ENCODE assay signal across 24 cellular contexts in genomic region chr12:110658242-110658641, GRCh38. TPM values are rescaled to one million over a fixed set of nuclear protein-coding genes. Genes with fewer than 3 reads are reported as not detected.
DNase-seq lines count a peak whose midpoint lies in the region; ATAC-seq, FAIRE-seq and TF ChIP-seq lines count a peak whose summit lies in the region.
"Had no signal": no experiment of that assay in that cellular context is flagged by ENCODE, and none has a peak within 500 bp of the region (broad histone marks: within the 10 kb centered on the region; RNA-seq: fewer than 3 reads in every experiment).

No MANE protein-coding gene starts in this region.

- no peak overlapping the region for H3K4me2 ChIP-seq in osteoblast (ENCODE audit: insufficient read depth, low read length)

- peak overlapping the region; percentile 97 for H3K27ac Mint-ChIP-seq in activated B cell treated with CpG ODN at 0.5 μM for 24 hours
- H3K27ac Mint-ChIP-seq in effector memory CD8-positive, alpha-beta T cell, result peak overlapping the region; percentile 55 to 74
- H3K27ac Mint-ChIP-seq in WTC11, result no peak overlapping the region
- H3K27ac Mint-ChIP-seq: activated CD4-positive, alpha-beta T cell treated with anti-CD3 and anti-CD28 coated beads for 36 hours; activated naive CD4-positive, alpha-beta T cell treated with anti-CD3 and anti-CD28 coated beads, Interleukin-2, amount 50 U/mL, for 24 hours; activated T-helper 1 cell treated with anti-CD3 and anti-CD28 coated beads, Interleukin-12 subunit alpha, Interleukin-12 subunit beta, Interleukin-2, Interleukin-4 antibody, amounts not matched to agents 30 ng/mL and 10 ng/mL and 1 ng/mL, durations not matched to agents 14 hours and 24 hours and 36 hours; T-helper 17 cell had no signal

- intact Hi-C loops in activated B cell treated with CpG ODN at 0.5 μM for 24 hours (cut with micrococcal nuclease), result no loop called here

- H4K20me1 ChIP-seq in osteoblast (ENCODE audit: insufficient read depth, low read length), result no peaks in the 10 kb centered on the region

- H3K36me3 Mint-ChIP-seq in activated B cell treated with CpG ODN at 0.5 μM for 24 hours (ENCODE audit: low read depth), result peaks cover 86% of the 10 kb centered on the region
- H3K36me3 Mint-ChIP-seq in effector memory CD8-positive, alpha-beta T cell (ENCODE audit: insufficient read depth), result peaks cover 13% of the 10 kb centered on the region
- H3K36me3 Mint-ChIP-seq in WTC11, result no peaks in the 10 kb centered on the region; the same call in 1 of the 2 replicates

- no peak overlapping the region for H3K4me3 ChIP-seq in osteoblast (ENCODE audit: insufficient read depth, low read length)
- H3K4me3 ChIP-seq in Peyer's patch, result no peak overlapping the region
- H3K4me3 ChIP-seq: heart right ventricle had no signal

- H3K9me3 ChIP-seq in osteoblast (ENCODE audit: low read depth, low read length) (no peaks in the 10 kb centered on the region), Peyer's patch (no peaks in the 10 kb centered on the region)
- H3K9me3 ChIP-seq: heart right ventricle had no signal

- H3K79me2 ChIP-seq in osteoblast (ENCODE audit: insufficient read depth, low read length), result no peaks in the 10 kb centered on the region
- H3K79me2 ChIP-seq: parathyroid adenoma had no signal

- H2AFZ ChIP-seq in osteoblast (ENCODE audit: low read length), result no peak overlapping the region
- H2AFZ ChIP-seq: parathyroid adenoma had no signal

- H3K9me3 Mint-ChIP-seq in activated B cell treated with CpG ODN at 0.5 μM for 24 hours, result no peaks in the 10 kb centered on the region
- no peaks in the 10 kb centered on the region for H3K9me3 Mint-ChIP-seq in effector memory CD8-positive, alpha-beta T cell
- H3K9me3 Mint-ChIP-seq in WTC11, result no peaks in the 10 kb centered on the region
- H3K9me3 Mint-ChIP-seq: activated naive CD4-positive, alpha-beta T cell treated with anti-CD3 and anti-CD28 coated beads, Interleukin-2, amount 50 U/mL, for 24 hours; activated T-helper 1 cell treated with anti-CD3 and anti-CD28 coated beads, Interleukin-12 subunit alpha, Interleukin-12 subunit beta, Interleukin-2, Interleukin-4 antibody, amounts not matched to agents 30 ng/mL and 10 ng/mL and 1 ng/mL, durations not matched to agents 14 hours and 24 hours and 36 hours had no signal

- H3K4me1 ChIP-seq in osteoblast (ENCODE audit: insufficient read depth, low read length) (no peaks in the 10 kb centered on the region), Peyer's patch (peaks cover 0 to 5% (median 0%) of the 10 kb centered on the region in 4 donors)
- H3K4me1 ChIP-seq: parathyroid adenoma had no signal

- TF ChIP-seq POLR2A in GM12892 (IDR thresholded peaks at IDR 0.05; ENCODE audit: low read depth, low read length) (no peak), Peyer's patch (IDR thresholded peaks at IDR 0.05) (no peak)

- POLR2A ChIA-PET in activated B cell treated with CpG ODN at 0.5 μM for 24 hours (lab: Charles Lee), result interaction anchor here (0.5 to 2.3 kb wide), 4 partner anchors 9 to 51 kb away, joined by 3 to 14 read pairs (median 4); partner anchors contain the start of gene TCTN1
- POLR2A ChIA-PET in WTC11 (lab: Charles Lee), result interaction anchor here (0.7 kb wide), 1 partner anchor 12 kb away, joined by 3 read pairs; no protein-coding TSS in a partner anchor

- H3K27me3 ChIP-seq in osteoblast (ENCODE audit: insufficient read depth, low read length), result no peaks in the 10 kb centered on the region
- H3K27me3 ChIP-seq in Peyer's patch, result no peaks in the 10 kb centered on the region
- H3K27me3 ChIP-seq: heart right ventricle had no signal

- H3K4me1 Mint-ChIP-seq in activated B cell treated with CpG ODN at 0.5 μM for 24 hours, result peaks cover 93% of the 10 kb centered on the region
- H3K4me1 Mint-ChIP-seq in effector memory CD8-positive, alpha-beta T cell (ENCODE audit: low read depth in 2 of 2), result peaks cover 17 to 22% of the 10 kb centered on the region in 2 donors
- peaks cover 13% of the 10 kb centered on the region for H3K4me1 Mint-ChIP-seq in WTC11
- H3K4me1 Mint-ChIP-seq: T-helper 17 cell had no signal

- H3K27ac ChIP-seq in osteoblast (ENCODE audit: low read depth, low read length), result no peak overlapping the region
- peak overlapping the region in 1 of 4 donors; percentile 3 for H3K27ac ChIP-seq in Peyer's patch
- H3K27ac ChIP-seq: epithelial cell of prostate, parathyroid adenoma had no signal

- TF ChIP-seq CTCF in activated B cell treated with CpG ODN at 0.5 μM for 24 hours (IDR thresholded peaks at IDR 0.05) (no peak), osteoblast (IDR thresholded peaks at IDR 0.05; ENCODE audit: extremely low read depth, low read depth, low read length) (no peak), Peyer's patch (IDR thresholded peaks at IDR 0.05) (no peak), WTC11 (IDR thresholded peaks at IDR 0.05) (no peak)

- no peak overlapping the region for H3K4me3 Mint-ChIP-seq in activated B cell treated with CpG ODN at 0.5 μM for 24 hours
- no peak overlapping the region for H3K4me3 Mint-ChIP-seq in effector memory CD8-positive, alpha-beta T cell
- H3K4me3 Mint-ChIP-seq in WTC11, result no peak overlapping the region
- H3K4me3 Mint-ChIP-seq: activated CD4-positive, alpha-beta T cell treated with anti-CD3 and anti-CD28 coated beads for 36 hours; activated naive CD4-positive, alpha-beta T cell treated with anti-CD3 and anti-CD28 coated beads, Interleukin-2, amount 50 U/mL, for 24 hours; activated T-helper 1 cell treated with anti-CD3 and anti-CD28 coated beads, Interleukin-12 subunit alpha, Interleukin-12 subunit beta, Interleukin-2, Interleukin-4 antibody, amounts not matched to agents 30 ng/mL and 10 ng/mL and 1 ng/mL, durations not matched to agents 14 hours and 24 hours and 36 hours; T-helper 17 cell had no signal

- DNase-seq in GM12892 (ENCODE audit: insufficient read length), result no peak
- DNase-seq in activated B cell treated with CpG ODN at 0.5 μM for 24 hours, result no peak
- DNase-seq in effector memory CD8-positive, alpha-beta T cell, result no peak
- DNase-seq in osteoblast (ENCODE audit: insufficient read length, low spot score, missing footprints), result peak; percentile 35
- no peak for DNase-seq in Peyer's patch
- DNase-seq in WTC11 (ENCODE audit: low spot score), result no peak
- no peak for DNase-seq in stimulated activated CD4-positive, alpha-beta T cell treated with anti-CD3 and anti-CD28 coated beads, Interleukin-4, amount 100 ng/mL, for 4 hours
- DNase-seq: activated CD4-positive, alpha-beta T cell treated with anti-CD3 and anti-CD28 coated beads for 36 hours; central memory CD4-positive, alpha-beta T cell; GDM1; heart right ventricle; left cardiac atrium; mesenchymal stem cell; NCI-H146; NCI-H510A treated with DMSO at 0.1 percent for 48 hours; stimulated activated CD4-positive, alpha-beta T cell treated with anti-CD3 and anti-CD28 coated beads, Interleukin-12 subunit alpha, Interleukin-12 subunit beta, amount 100 ng/mL, for 4 hours; stimulated activated CD4-positive, alpha-beta T cell treated with anti-CD3 and anti-CD28 coated beads, Interleukin-4, amount 100 ng/mL, for 24 hours; T-helper 17 cell; trophoblast cell had no signal

- peak; percentile 38 for FAIRE-seq in GM12892 (lab: Jason Lieb, UNC)
- FAIRE-seq: HTR-8/SVneo had no signal

- H3K27me3 Mint-ChIP-seq in activated B cell treated with CpG ODN at 0.5 μM for 24 hours, result no peaks in the 10 kb centered on the region
- no peaks in the 10 kb centered on the region for H3K27me3 Mint-ChIP-seq in effector memory CD8-positive, alpha-beta T cell
- H3K27me3 Mint-ChIP-seq in WTC11 (ENCODE audit: low read depth), result no peaks in the 10 kb centered on the region
- H3K27me3 Mint-ChIP-seq: activated CD4-positive, alpha-beta T cell treated with anti-CD3 and anti-CD28 coated beads for 36 hours; activated naive CD4-positive, alpha-beta T cell treated with anti-CD3 and anti-CD28 coated beads, Interleukin-2, amount 50 U/mL, for 24 hours had no signal

- ATAC-seq in activated B cell treated with CpG ODN at 0.5 μM for 24 hours (ENCODE audit: low read depth), result no peak
- ATAC-seq in effector memory CD8-positive, alpha-beta T cell (replicated peaks), result no peak
- ATAC-seq in WTC11, result no peak
- ATAC-seq: activated CD4-positive, alpha-beta T cell treated with anti-CD3 and anti-CD28 coated beads for 36 hours; T-helper 17 cell had no signal

- H3K36me3 ChIP-seq in osteoblast (ENCODE audit: insufficient read depth, low read length) (no peaks in the 10 kb centered on the region), Peyer's patch (no peaks in the 10 kb centered on the region)

- CTCF ChIA-PET in activated B cell treated with CpG ODN at 0.5 μM for 24 hours (lab: Charles Lee) (interaction anchor here (1.0 to 1.3 kb wide), 2 partner anchors 9 to 56 kb away, joined by 3 read pairs; no protein-coding TSS in a partner anchor), WTC11 (lab: Charles Lee) (no interaction called here)

TF ChIP-seq in WTC11, 78 proteins besides CTCF, POLR2A, EP300 and RAD21 (continues in another document):
- no peak for TF ChIP-seq HMGA2 (CRISPR knock-in tag; IDR thresholded peaks at IDR 0.05)
- TF ChIP-seq KAT7 (CRISPR knock-in tag; IDR thresholded peaks at IDR 0.05; ENCODE audit: borderline replicate concordance), result no peak
- TF ChIP-seq, protein P1, sequence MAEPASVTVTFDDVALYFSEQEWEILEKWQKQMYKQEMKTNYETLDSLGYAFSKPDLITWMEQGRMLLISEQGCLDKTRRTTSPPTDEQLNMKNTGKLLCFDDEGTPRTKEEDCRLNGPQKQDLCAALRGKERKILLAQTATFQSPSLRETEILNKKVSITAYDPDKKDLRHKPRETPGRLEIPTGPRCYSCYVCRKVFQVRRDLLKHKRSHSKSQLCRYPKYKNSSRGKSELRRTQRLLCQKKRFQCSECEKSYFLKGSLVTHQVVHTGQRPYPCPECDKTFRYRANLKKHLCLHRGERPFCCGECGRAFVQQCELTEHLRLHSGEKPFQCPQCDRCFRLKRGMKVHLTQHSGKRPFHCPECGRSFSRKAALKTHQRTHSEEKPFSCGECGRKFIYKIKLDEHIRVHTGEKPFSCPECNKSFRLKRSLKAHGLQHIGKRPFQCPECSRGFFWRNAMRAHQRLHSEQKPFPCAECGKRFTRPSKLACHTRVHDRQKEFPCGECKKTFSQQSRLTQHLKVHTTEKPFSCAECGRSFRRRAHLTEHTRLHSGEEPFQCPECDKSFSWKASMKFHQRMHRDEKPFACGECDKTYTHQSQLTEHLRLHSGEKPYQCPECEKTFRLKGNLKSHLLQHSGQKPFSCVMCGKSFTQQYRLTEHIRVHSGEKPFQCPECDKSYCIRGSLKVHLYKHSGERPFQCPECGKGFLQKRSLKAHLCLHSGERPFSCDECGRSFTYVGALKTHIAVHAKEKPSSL (CRISPR knock-in tag; conservative IDR thresholded peaks at IDR 0.05), result no peak
- no peak for TF ChIP-seq ETV6 (CRISPR knock-in tag; IDR thresholded peaks at IDR 0.05)
- TF ChIP-seq MYBL2 (CRISPR knock-in tag; IDR thresholded peaks at IDR 0.05), result no peak

RNA-seq across cellular contexts. Expression of gene HVCN1, which starts 30.7 kb away (rescaled TPM):
- polyA plus RNA-seq in GM12892 (2012; ENCODE audit: missing spikeins), result 108 TPM
- 80.7 and 83.9 TPM in 2 replicates for total RNA-seq in activated B cell treated with CpG ODN at 0.5 μM for 24 hours
- 2.1 and 2.9 TPM in 2 replicates for total RNA-seq in osteoblast
- 10 to 100 TPM in 1 of 4 donors, 1 to 10 TPM in 3; 2.6 to 16.5 (median 4.7) TPM for total RNA-seq in Peyer's patch
- 5.7 to 8.4 TPM (median 7.9 TPM) in 3 replicates for total RNA-seq in WTC11 (2021)

RNA-seq across cellular contexts. Expression of gene TCTN1, which starts 44.3 kb away (rescaled TPM):
- polyA plus RNA-seq in GM12892 (2012; ENCODE audit: missing spikeins), result 24.1 TPM
- total RNA-seq in activated B cell treated with CpG ODN at 0.5 μM for 24 hours (22.4 and 29.5 TPM in 2 replicates), osteoblast (45.2 and 61.9 TPM in 2 replicates), Peyer's patch (10 to 100 TPM in 2 of 4 donors, 1 to 10 TPM in 2; 9.1 to 53.6 (median 9.7) TPM), WTC11 (2021) (10.3 to 15.9 TPM (median 13.9 TPM) in 3 replicates)
